9 cellular contexts compared by ENCODE assay signal in the genomic region with DNA sequence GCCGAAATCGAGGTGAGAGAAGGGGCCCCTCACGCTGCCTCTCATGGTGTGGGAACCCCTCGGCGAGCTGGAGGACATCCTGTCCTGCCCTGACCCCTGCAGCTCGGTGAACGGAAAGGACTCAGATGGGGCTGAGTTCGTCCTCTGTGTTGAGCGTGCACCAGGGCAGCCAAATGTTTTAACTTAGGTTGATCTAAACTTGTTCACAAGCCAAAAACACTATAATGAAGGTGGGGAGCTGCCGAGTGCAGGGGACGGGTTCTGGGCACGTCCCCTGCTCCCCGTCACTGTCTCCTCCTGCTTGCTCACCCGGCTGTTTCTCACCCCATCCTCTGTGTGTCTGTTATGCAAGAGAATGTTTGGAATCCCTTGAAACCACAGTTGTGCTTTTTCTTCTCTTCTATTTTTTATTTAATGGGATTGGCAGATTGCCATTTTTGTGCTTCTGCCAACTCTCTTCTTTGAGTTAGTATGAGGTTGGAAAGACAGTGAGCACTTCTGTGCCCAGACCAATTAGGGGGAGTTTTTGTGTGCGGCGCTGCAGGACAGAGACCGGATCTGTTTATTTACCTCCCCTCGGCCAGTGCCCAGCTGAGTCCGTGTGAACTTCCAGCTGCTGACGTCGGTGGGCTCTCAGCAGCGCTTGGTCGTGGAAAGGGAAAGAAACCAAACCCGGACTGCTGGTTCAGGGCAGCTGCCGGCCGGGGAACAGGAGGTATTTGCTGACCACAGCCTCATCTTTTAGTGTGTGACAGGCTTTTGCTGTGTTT.
DNase-seq lines count a peak whose midpoint lies in the region; ATAC-seq and TF ChIP-seq lines count a peak whose summit lies in the region.
"Had no signal": no experiment of that assay in that cellular context is flagged by ENCODE, and none has a peak within 500 bp of the region (broad histone marks: within the 10 kb centered on the region; RNA-seq: fewer than 3 reads in every experiment).

No MANE protein-coding gene starts in this region.

- no peak for ATAC-seq in activated CD8-positive, alpha-beta memory T cell treated with anti-CD3 and anti-CD28 coated beads, Interleukin-2, amount 10 ng/mL, durations not matched to agents 7 days and 5 days

- H3K36me3 Mint-ChIP-seq in activated CD8-positive, alpha-beta memory T cell treated with anti-CD3 and anti-CD28 coated beads, Interleukin-2, amount 10 ng/mL, durations not matched to agents 7 days and 5 days: peaks cover 6% of the 10 kb centered on the region

- H3K4me1 Mint-ChIP-seq in activated CD8-positive, alpha-beta memory T cell treated with anti-CD3 and anti-CD28 coated beads, Interleukin-2, amount 10 ng/mL, durations not matched to agents 7 days and 5 days: no peaks in the 10 kb centered on the region

- peak; percentile 10 for DNase-seq in activated CD8-positive, alpha-beta memory T cell treated with anti-CD3 and anti-CD28 coated beads, Interleukin-2, amount 50 U/mL, for 4 hours
- no peak for DNase-seq in activated CD8-positive, alpha-beta memory T cell treated with anti-CD3 and anti-CD28 coated beads, Interleukin-2, amount 10 ng/mL, durations not matched to agents 7 days and 5 days
- DNase-seq in SK-MEL-5 (ENCODE audit: low read depth, low spot score) (peak; percentile 100), foreskin fibroblast (peak; percentile 92 to 94), pons (ENCODE audit: low spot score) (peak; percentile 95), D341Med (ENCODE audit: low spot score) (no peak), NCI-H524 (lab: John Stamatoyannopoulos, UW) (no peak)
- DNase-seq in NK-92 treated with Interleukin-12 subunit alpha and Interleukin-12 subunit beta, amount 100 ng/mL, for 24 hours (lab: John Stamatoyannopoulos, UW): no peak
- DNase-seq: DND-41 had no signal

- H3K27me3 Mint-ChIP-seq in activated CD8-positive, alpha-beta memory T cell treated with anti-CD3 and anti-CD28 coated beads, Interleukin-2, amount 10 ng/mL, durations not matched to agents 7 days and 5 days: no peaks in the 10 kb centered on the region

- H3K4me3 ChIP-seq in foreskin fibroblast (ENCODE audit: low read depth in 1 of 2, low read length in 2 of 2): peak overlapping the region; percentile 30 to 41

- H3K27ac Mint-ChIP-seq in activated CD8-positive, alpha-beta memory T cell treated with anti-CD3 and anti-CD28 coated beads, Interleukin-2, amount 10 ng/mL, durations not matched to agents 7 days and 5 days: no peak overlapping the region

- in situ Hi-C loops in SK-MEL-5 (cut with HindIII; ENCODE audit: low pct_unique_long_range_greater_than_20kb, low sequenced_read_pairs): no loop called here

- H3K4me3 Mint-ChIP-seq in activated CD8-positive, alpha-beta memory T cell treated with anti-CD3 and anti-CD28 coated beads, Interleukin-2, amount 10 ng/mL, durations not matched to agents 7 days and 5 days: no peak overlapping the region

- no peaks in the 10 kb centered on the region for H3K9me3 Mint-ChIP-seq in activated CD8-positive, alpha-beta memory T cell treated with anti-CD3 and anti-CD28 coated beads, Interleukin-2, amount 10 ng/mL, durations not matched to agents 7 days and 5 days (ENCODE audit: low read depth)

- TF ChIP-seq CTCF in foreskin fibroblast (IDR thresholded peaks at IDR 0.05; ENCODE audit: low read depth, low read length): no peak

- CTCF ChIA-PET in activated CD8-positive, alpha-beta memory T cell treated with anti-CD3 and anti-CD28 coated beads, Interleukin-2, amount 10 ng/mL, durations not matched to agents 7 days and 5 days (lab: Charles Lee): interaction anchor here (0.8 kb wide), 1 partner anchor 10 kb away, joined by 4 read pairs; no protein-coding TSS in a partner anchor

Comparison
In these comparisons a context has a peak if more than half of its experiments do, and no peak if none do; other contexts are left out.
1. DNase-seq: peak in activated CD8-positive, alpha-beta memory T cell treated with anti-CD3 and anti-CD28 coated beads, Interleukin-2, amount 50 U/mL, for 4 hours (single experiment), SK-MEL-5 (single experiment), foreskin fibroblast (2 of 2) and pons (single experiment); none in activated CD8-positive, alpha-beta memory T cell treated with anti-CD3 and anti-CD28 coated beads, Interleukin-2, amount 10 ng/mL, durations not matched to agents 7 days and 5 days (single experiment), D341Med (single experiment), NK-92 treated with Interleukin-12 subunit alpha and Interleukin-12 subunit beta, amount 100 ng/mL, for 24 hours (single experiment) and NCI-H524 (0 of 2).